In the genomic region with DNA sequence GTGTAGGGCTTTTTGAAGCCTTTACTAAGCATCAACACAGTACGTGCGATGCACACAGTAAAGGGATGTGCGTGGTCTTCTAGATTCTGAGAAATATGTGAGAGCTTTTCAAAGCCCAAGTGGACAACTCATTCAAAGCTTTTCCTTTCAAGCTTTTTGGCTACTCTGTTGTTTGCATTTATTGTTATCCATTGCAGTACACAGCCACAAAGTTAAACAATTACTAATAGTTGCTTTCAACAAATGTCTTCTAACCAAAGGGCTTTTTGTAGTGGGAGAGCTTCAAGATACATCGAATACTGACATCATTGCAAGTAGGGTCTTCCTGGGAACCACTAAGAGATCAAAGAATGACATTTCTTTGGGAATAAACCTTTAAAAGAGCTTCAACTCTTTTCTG, we compare ENCODE assay signal across 30 cellular contexts.
"Had no signal": no experiment of that assay in that cellular context is flagged by ENCODE, and none has a peak within 500 bp of the region (broad histone marks: within the 10 kb centered on the region; RNA-seq: fewer than 3 reads in every experiment).

No MANE protein-coding gene starts in this region.

- H3K9me3 Mint-ChIP-seq: naive thymus-derived CD4-positive, alpha-beta T cell; natural killer cell treated with Interleukin-12 subunit alpha and Interleukin-12 subunit beta and Interleukin-15 and Interleukin-18, amount 100 ng/mL, for 72 hours; stimulated activated memory B cell treated with anti-CD40 and anti-IgM and Interleukin-4, amounts not matched to agents 10 μg/mL and 1 μg/mL and 100 μg/mL, for 72 hours; stimulated activated naive CD8-positive, alpha-beta T cell treated with anti-CD3 and anti-CD28 coated beads, Interleukin-15, amount 100 ng/mL, for 72 hours had no signal

- H3K36me3 Mint-ChIP-seq: immature natural killer cell; naive thymus-derived CD4-positive, alpha-beta T cell; natural killer cell treated with Interleukin-12 subunit alpha and Interleukin-12 subunit beta and Interleukin-15 and Interleukin-18, amount 100 ng/mL, for 72 hours; stimulated activated memory B cell treated with anti-CD40 and anti-IgM and Interleukin-4, amounts not matched to agents 10 μg/mL and 1 μg/mL and 100 μg/mL, for 72 hours had no signal

- H3K27me3 ChIP-seq: pancreas, sigmoid colon, thyroid gland, transverse colon, upper lobe of right lung had no signal

- H3K27ac Mint-ChIP-seq: immature natural killer cell; naive thymus-derived CD4-positive, alpha-beta T cell; natural killer cell treated with Interleukin-12 subunit alpha and Interleukin-12 subunit beta and Interleukin-15 and Interleukin-18, amount 100 ng/mL, for 72 hours; stimulated activated memory B cell treated with anti-CD40 and anti-IgM and Interleukin-4, amounts not matched to agents 10 μg/mL and 1 μg/mL and 100 μg/mL, for 72 hours; stimulated activated naive CD8-positive, alpha-beta T cell treated with anti-CD3 and anti-CD28 coated beads, Interleukin-15, amount 100 ng/mL, for 72 hours had no signal

- H3K27me3 Mint-ChIP-seq: stimulated activated memory B cell treated with anti-CD40 and anti-IgM and Interleukin-4, amounts not matched to agents 10 μg/mL and 1 μg/mL and 100 μg/mL, for 72 hours had no signal

- H3K9me3 ChIP-seq: heart left ventricle, left lung, lower lobe of right lung, mucosa of descending colon, pancreas, sigmoid colon, thyroid gland, transverse colon, upper lobe of right lung had no signal

- DNase-seq: heart left ventricle; hypothalamus; immature natural killer cell; kidney; left colon; left lung; lower lobe of right lung; mammary epithelial cell; mesenchymal stem cell; midbrain; mucosa of descending colon; naive thymus-derived CD4-positive, alpha-beta T cell; nucleus accumbens; pancreas; posterior cingulate gyrus; retina; right cardiac atrium; sigmoid colon; stimulated activated CD4-positive, alpha-beta T cell treated with anti-CD3 and anti-CD28 coated beads, Interleukin-1b, Interleukin-23, amount 100 ng/mL, for 48 hours; stimulated activated CD4-positive, alpha-beta T cell treated with anti-CD3 and anti-CD28 coated beads, Interleukin-2, amount 100 ng/mL, for 48 hours; stimulated activated CD4-positive, alpha-beta T cell treated with anti-CD3 and anti-CD28 coated beads, Interleukin-4, amount 100 ng/mL, for 4 hours; stimulated activated CD8-positive, alpha-beta memory T cell treated with anti-CD3 and anti-CD28 coated beads, Interleukin-4, amount 100 ng/mL, for 48 hours; stimulated activated naive CD4-positive, alpha-beta T cell treated with Interleukin-2 at 50 U/mL for 16 hours; stimulated activated naive CD8-positive, alpha-beta T cell treated with anti-CD3 and anti-CD28 coated beads, Interleukin-15, amount 100 ng/mL, for 72 hours; substantia nigra; thyroid gland; transverse colon; upper lobe of right lung had no signal

- H3K27ac ChIP-seq: heart left ventricle, left lung, lower lobe of right lung, pancreas, sigmoid colon, thyroid gland, transverse colon, upper lobe of right lung had no signal

- H3K4me3 ChIP-seq: heart left ventricle, left lung, lower lobe of right lung, mucosa of descending colon, pancreas, sigmoid colon, thyroid gland, transverse colon, upper lobe of right lung had no signal

- ATAC-seq: heart left ventricle; left colon; left lung; lower lobe of right lung; mucosa of descending colon; naive thymus-derived CD4-positive, alpha-beta T cell; natural killer cell treated with Interleukin-12 subunit alpha and Interleukin-12 subunit beta and Interleukin-15 and Interleukin-18, amount 100 ng/mL, for 72 hours; pancreas; right cardiac atrium; stimulated activated memory B cell treated with anti-CD40 and anti-IgM and Interleukin-4, amounts not matched to agents 10 μg/mL and 1 μg/mL and 100 μg/mL, for 72 hours; stimulated activated naive CD8-positive, alpha-beta T cell treated with anti-CD3 and anti-CD28 coated beads, Interleukin-15, amount 100 ng/mL, for 72 hours; upper lobe of right lung had no signal

- H3K4me1 Mint-ChIP-seq: immature natural killer cell; stimulated activated memory B cell treated with anti-CD40 and anti-IgM and Interleukin-4, amounts not matched to agents 10 μg/mL and 1 μg/mL and 100 μg/mL, for 72 hours; stimulated activated naive CD8-positive, alpha-beta T cell treated with anti-CD3 and anti-CD28 coated beads, Interleukin-15, amount 100 ng/mL, for 72 hours had no signal

- H3K36me3 ChIP-seq: heart left ventricle, left lung, lower lobe of right lung, pancreas, sigmoid colon, thyroid gland, transverse colon, upper lobe of right lung had no signal

- H3K4me1 ChIP-seq: heart left ventricle, thyroid gland, upper lobe of right lung had no signal

- H3K4me3 Mint-ChIP-seq: immature natural killer cell; naive thymus-derived CD4-positive, alpha-beta T cell; natural killer cell treated with Interleukin-12 subunit alpha and Interleukin-12 subunit beta and Interleukin-15 and Interleukin-18, amount 100 ng/mL, for 72 hours; stimulated activated memory B cell treated with anti-CD40 and anti-IgM and Interleukin-4, amounts not matched to agents 10 μg/mL and 1 μg/mL and 100 μg/mL, for 72 hours; stimulated activated naive CD8-positive, alpha-beta T cell treated with anti-CD3 and anti-CD28 coated beads, Interleukin-15, amount 100 ng/mL, for 72 hours had no signal
